ENCODE assay signal across 7 cellular contexts in genomic region chr3:133475245-133476010, GRCh38.
A peak's percentile ranks its signal among the peaks of the same experiment; 100 is the strongest.
DNase-seq lines count a peak whose midpoint lies in the region; ATAC-seq and TF ChIP-seq lines count a peak whose summit lies in the region.

No MANE protein-coding gene starts in this region.

- peak overlapping the region; percentile 16; the same call in 1 of the 2 replicates for H2AFZ ChIP-seq in KMS-11 (ENCODE audit: low read depth)

- peak overlapping the region; percentile 98 for H3K4me2 ChIP-seq in KMS-11

- WGBS in adrenal gland, 4 donors, result 78 to 91% (median 85%) methylated on average over 5 of the region's 5 CpGs

- no peak for TF ChIP-seq POLR2A in adrenal gland (IDR thresholded peaks at IDR 0.05)

- TF ChIP-seq CTCF in KMS-11 (conservative IDR thresholded peaks at IDR 0.05; ENCODE audit: low read depth, low read length), result no peak
- no peak for TF ChIP-seq CTCF in fibroblast of villous mesenchyme (IDR thresholded peaks at IDR 0.05; ENCODE audit: insufficient read depth, low read depth, low read length)
- TF ChIP-seq CTCF in adrenal gland (IDR thresholded peaks at IDR 0.05), result no peak

- intact Hi-C loops in adrenal gland (cut with DNase I), result loop anchor here in 1 of 2 donors (10.0 kb wide), 1 partner anchor 89 kb away; no protein-coding TSS in a partner anchor

- H3K4me1 ChIP-seq in KMS-11 (ENCODE audit: low read depth, poor library complexity, severe bottlenecking) (peaks cover 96% of the 10 kb centered on the region), adrenal gland (replicated peaks in 1 of 2) (peaks cover 0 to 6% of the 10 kb centered on the region in 2 donors)

- H3K27me3 ChIP-seq in KMS-11 (ENCODE audit: insufficient read depth, low read depth) (no peaks in the 10 kb centered on the region), adrenal gland (no peaks in the 10 kb centered on the region)

- H3K9me3 ChIP-seq in adrenal gland (replicated peaks in 1 of 3), result no peaks in the 10 kb centered on the region

- H4K20me1 ChIP-seq in KMS-11 (ENCODE audit: insufficient read depth), result no peaks in the 10 kb centered on the region

- peak overlapping the region; percentile 88 for H3K4me3 ChIP-seq in KMS-11 (IDR thresholded peaks at IDR 0.05; ENCODE audit: insufficient read depth, low read depth, low read length)
- no peak overlapping the region for H3K4me3 ChIP-seq in fibroblast of villous mesenchyme (ENCODE audit: low read depth, low read length)
- no peak overlapping the region for H3K4me3 ChIP-seq in adrenal gland

- peaks cover 5% of the 10 kb centered on the region; the same call in 1 of the 2 replicates for H3K79me2 ChIP-seq in KMS-11 (ENCODE audit: insufficient read depth, low read depth)

- H3K9ac ChIP-seq in KMS-11, result peak overlapping the region; percentile 90

- DNase-seq in fibroblast of villous mesenchyme (ENCODE audit: low read depth) (peak; percentile 60), NCI-H128 (lab: John Stamatoyannopoulos, UW; ENCODE audit: unreplicated experiment) (no peak), adrenal gland (no peak)
- DNase-seq in activated effector memory CD4-positive, alpha-beta T cell treated with anti-CD3 and anti-CD28 coated beads, Interleukin-2, amount 50 U/mL, for 16 hours, result no peak

- peak overlapping the region; percentile 99 for H3K27ac ChIP-seq in KMS-11
- peak overlapping the region in 1 of 5 donors; percentile 14 for H3K27ac ChIP-seq in adrenal gland

- ATAC-seq in GM18508 (IDR thresholded peaks at IDR 0.05; ENCODE audit: insufficient read depth, unreplicated experiment) (peak; percentile 72), GM21526 (IDR thresholded peaks at IDR 0.05; ENCODE audit: low FRiP score, unreplicated experiment) (peak; percentile 78)

- H3K36me3 ChIP-seq in KMS-11 (ENCODE audit: insufficient read depth) (no peaks in the 10 kb centered on the region), adrenal gland (replicated peaks in 1 of 2) (no peaks in the 10 kb centered on the region)
